11 cellular contexts compared by ENCODE assay signal in genomic region chr16:2540912-2541311, GRCh38. TPM values are rescaled to one million over a fixed set of nuclear protein-coding genes. Genes with fewer than 3 reads are reported as not detected.
DNase-seq lines count a peak whose midpoint lies in the region; ATAC-seq and TF ChIP-seq lines count a peak whose summit lies in the region.
"Not testable (repeated sequence)": the region's sequence is repeated elsewhere in the genome, so short reads cannot be mapped to it uniquely, and the experiment has no call there.
"Had no signal": no experiment of that assay in that cellular context is flagged by ENCODE, and none has a peak within 500 bp of the region (broad histone marks: within the 10 kb centered on the region; RNA-seq: fewer than 3 reads in every experiment).

No MANE protein-coding gene starts in this region.

- not testable (repeated sequence) for H4K20me1 ChIP-seq in Karpas-422 (ENCODE audit: insufficient read depth, low read depth, low read length)
- peaks cover 24% of the 10 kb centered on the region for H4K20me1 ChIP-seq in OCI-LY3 (ENCODE audit: insufficient read depth, low read length)

- H3K36me3 Mint-ChIP-seq in CD4-positive, alpha-beta T cell (ENCODE audit: low read depth), result peaks cover 32% of the 10 kb centered on the region
- peaks cover 20% of the 10 kb centered on the region for H3K36me3 Mint-ChIP-seq in activated B cell treated with CpG ODN at 0.5 μM for 24 hours (ENCODE audit: low read depth)
- peaks cover 24% of the 10 kb centered on the region for H3K36me3 Mint-ChIP-seq in activated T-helper 2 cell treated with anti-CD3 and anti-CD28 coated beads, Interferon-gamma antibody, Interleukin-2, Interleukin-4, amounts not matched to agents 10 μg/mL and 5 μg/mL and 100 μg/mL, durations not matched to agents 14 hours and 24 hours and 36 hours (ENCODE audit: low read depth)
- not testable (repeated sequence) for H3K36me3 Mint-ChIP-seq in chondrocyte (ENCODE audit: low read depth); natural killer cell

- H3K4me3 Mint-ChIP-seq in CD4-positive, alpha-beta T cell, result peak overlapping the region; percentile 63
- H3K4me3 Mint-ChIP-seq in activated B cell treated with CpG ODN at 0.5 μM for 24 hours (peak overlapping the region; percentile 64), natural killer cell (peak overlapping the region; percentile 42)
- H3K4me3 Mint-ChIP-seq in activated T-helper 2 cell treated with anti-CD3 and anti-CD28 coated beads, Interferon-gamma antibody, Interleukin-2, Interleukin-4, amounts not matched to agents 10 μg/mL and 5 μg/mL and 100 μg/mL, durations not matched to agents 14 hours and 24 hours and 36 hours (ENCODE audit: low read depth), result peak overlapping the region; percentile 7
- H3K4me3 Mint-ChIP-seq in chondrocyte (ENCODE audit: unreplicated experiment), result not testable (repeated sequence)

- peaks cover 44% of the 10 kb centered on the region for H3K4me1 Mint-ChIP-seq in CD4-positive, alpha-beta T cell (ENCODE audit: low read depth)
- peaks cover 43% of the 10 kb centered on the region for H3K4me1 Mint-ChIP-seq in activated B cell treated with CpG ODN at 0.5 μM for 24 hours
- H3K4me1 Mint-ChIP-seq in activated T-helper 2 cell treated with anti-CD3 and anti-CD28 coated beads, Interferon-gamma antibody, Interleukin-2, Interleukin-4, amounts not matched to agents 10 μg/mL and 5 μg/mL and 100 μg/mL, durations not matched to agents 14 hours and 24 hours and 36 hours (ENCODE audit: low read depth), result peaks cover 29% of the 10 kb centered on the region
- H3K4me1 Mint-ChIP-seq in chondrocyte (ENCODE audit: low read depth), result peaks cover 40% of the 10 kb centered on the region
- peaks cover 37 to 39% of the 10 kb centered on the region in 2 donors for H3K4me1 Mint-ChIP-seq in natural killer cell

- not testable (repeated sequence) for H3K9me3 Mint-ChIP-seq in CD4-positive, alpha-beta T cell; activated B cell treated with CpG ODN at 0.5 μM for 24 hours; activated T-helper 2 cell treated with anti-CD3 and anti-CD28 coated beads, Interferon-gamma antibody, Interleukin-2, Interleukin-4, amounts not matched to agents 10 μg/mL and 5 μg/mL and 100 μg/mL, durations not matched to agents 14 hours and 24 hours and 36 hours; chondrocyte (ENCODE audit: low read depth); natural killer cell

- CTCF ChIA-PET in CD4-positive, alpha-beta T cell (lab: Charles Lee), result not testable (repeated sequence)
- CTCF ChIA-PET in activated B cell treated with CpG ODN at 0.5 μM for 24 hours (lab: Charles Lee), result interaction anchor here (1.1 kb wide), 1 partner anchor 34 kb away, joined by 4 read pairs; no protein-coding TSS in a partner anchor

- not testable (repeated sequence) for H3K36me3 ChIP-seq in Karpas-422 (ENCODE audit: insufficient read depth, low read length); OCI-LY3 (replicated peaks; ENCODE audit: low read depth, low read length)

- not testable (repeated sequence) for H3K27ac ChIP-seq in CD4-positive, alpha-beta T cell (ENCODE audit: low read depth, low read length)
- H3K27ac ChIP-seq in Karpas-422 (ENCODE audit: low read length), result peak overlapping the region; percentile 80
- peak overlapping the region; percentile 49 for H3K27ac ChIP-seq in OCI-LY3 (ENCODE audit: low read length)

- H3K79me2 ChIP-seq in Karpas-422 (ENCODE audit: low read length) (peaks cover 54% of the 10 kb centered on the region), OCI-LY3 (ENCODE audit: low read length) (peaks cover 46% of the 10 kb centered on the region)

- ATAC-seq in CD4-positive, alpha-beta T cell (ENCODE audit: poor library complexity); natural killer cell: not testable (repeated sequence)
- peak; percentile 25 for ATAC-seq in activated B cell treated with CpG ODN at 0.5 μM for 24 hours (ENCODE audit: low read depth)

- POLR2A ChIA-PET in CD4-positive, alpha-beta T cell (lab: Charles Lee), result not testable (repeated sequence)
- POLR2A ChIA-PET in activated B cell treated with CpG ODN at 0.5 μM for 24 hours (lab: Charles Lee), result interaction anchor here (0.6 to 1.8 kb wide), 4 partner anchors 8 to 34 kb away, joined by 3 to 8 read pairs (median 4); no protein-coding TSS in a partner anchor

- H3K27ac Mint-ChIP-seq in CD4-positive, alpha-beta T cell, result peak overlapping the region; percentile 58
- peak overlapping the region; percentile 86 for H3K27ac Mint-ChIP-seq in activated B cell treated with CpG ODN at 0.5 μM for 24 hours
- H3K27ac Mint-ChIP-seq in activated T-helper 2 cell treated with anti-CD3 and anti-CD28 coated beads, Interferon-gamma antibody, Interleukin-2, Interleukin-4, amounts not matched to agents 10 μg/mL and 5 μg/mL and 100 μg/mL, durations not matched to agents 14 hours and 24 hours and 36 hours, result peak overlapping the region; percentile 23
- peak overlapping the region; percentile 53 for H3K27ac Mint-ChIP-seq in chondrocyte (ENCODE audit: unreplicated experiment)
- H3K27ac Mint-ChIP-seq in natural killer cell, result peak overlapping the region; percentile 76

- not testable (repeated sequence) for H2AFZ ChIP-seq in Karpas-422 (ENCODE audit: low read length); OCI-LY3 (ENCODE audit: low read depth, low read length)

- H3K27me3 Mint-ChIP-seq in CD4-positive, alpha-beta T cell; activated B cell treated with CpG ODN at 0.5 μM for 24 hours; activated T-helper 2 cell treated with anti-CD3 and anti-CD28 coated beads, Interferon-gamma antibody, Interleukin-2, Interleukin-4, amounts not matched to agents 10 μg/mL and 5 μg/mL and 100 μg/mL, durations not matched to agents 14 hours and 24 hours and 36 hours (ENCODE audit: low read depth); chondrocyte (ENCODE audit: low read depth); natural killer cell (ENCODE audit: low read depth in 2 of 2): not testable (repeated sequence)

- H3K9me2 ChIP-seq in Karpas-422 (replicated peaks; ENCODE audit: insufficient read depth, low read length), result not testable (repeated sequence)

- H3K9ac ChIP-seq in Karpas-422 (ENCODE audit: low read length), result peak overlapping the region; percentile 61
- not testable (repeated sequence) for H3K9ac ChIP-seq in OCI-LY3 (ENCODE audit: low read length)

- peaks cover 46% of the 10 kb centered on the region for H3K4me1 ChIP-seq in Karpas-422 (ENCODE audit: low read length)
- peaks cover 30% of the 10 kb centered on the region for H3K4me1 ChIP-seq in OCI-LY3 (ENCODE audit: low read length)

- intact Hi-C loops in CD4-positive, alpha-beta T cell (cut with DNase I, micrococcal nuclease); activated B cell treated with CpG ODN at 0.5 μM for 24 hours (cut with micrococcal nuclease); activated T-helper 2 cell treated with anti-CD3 and anti-CD28 coated beads, Interferon-gamma antibody, Interleukin-2, Interleukin-4, amounts not matched to agents 10 μg/mL and 5 μg/mL and 100 μg/mL, durations not matched to agents 14 hours and 24 hours and 36 hours (cut with micrococcal nuclease); natural killer cell (cut with micrococcal nuclease): not testable (repeated sequence)

- not testable (repeated sequence) for H3K9me3 ChIP-seq in CD4-positive, alpha-beta T cell (ENCODE audit: control insufficient read depth, low read length); Karpas-422 (ENCODE audit: low read length); OCI-LY3 (ENCODE audit: insufficient read depth, low read length)

- H3K4me2 ChIP-seq in Karpas-422 (ENCODE audit: low read depth, low read length, poor library complexity, severe bottlenecking) (peak overlapping the region; percentile 82), OCI-LY3 (ENCODE audit: low read length) (peak overlapping the region; percentile 58)

- TF ChIP-seq CTCF in CD4-positive, alpha-beta T cell (IDR thresholded peaks at IDR 0.05); OCI-LY3 (IDR thresholded peaks at IDR 0.05; ENCODE audit: low read depth, low read length); activated B cell treated with CpG ODN at 0.5 μM for 24 hours (IDR thresholded peaks at IDR 0.05); chondrocyte (IDR thresholded peaks at IDR 0.05); natural killer cell (IDR thresholded peaks at IDR 0.05): not testable (repeated sequence)

- H3K4me3 ChIP-seq in Karpas-422 (ENCODE audit: low read length), result peak overlapping the region; percentile 38; the same call in 1 of the 2 replicates
- H3K4me3 ChIP-seq in OCI-LY3 (ENCODE audit: low read length), result not testable (repeated sequence)

- not testable (repeated sequence) for DNase-seq in CD4-positive, alpha-beta T cell; activated T-helper 2 cell treated with anti-CD3 and anti-CD28 coated beads, Interferon-gamma antibody, Interleukin-2, Interleukin-4, amounts not matched to agents 10 μg/mL and 5 μg/mL and 100 μg/mL, durations not matched to agents 14 hours and 24 hours and 36 hours (ENCODE audit: low spot score); chondrocyte (ENCODE audit: low spot score); natural killer cell
- DNase-seq in Karpas-422 (peak; percentile 79), activated B cell treated with CpG ODN at 0.5 μM for 24 hours (peak; percentile 16)

- not testable (repeated sequence) for H3K27me3 ChIP-seq in CD4-positive, alpha-beta T cell (ENCODE audit: control insufficient read depth, insufficient read depth, low read length); Karpas-422 (ENCODE audit: low read length); OCI-LY3 (ENCODE audit: low read depth, low read length)

RNA-seq across cellular contexts. Expression of gene PDPK1, which starts 3.1 kb away (rescaled TPM):
- total RNA-seq in CD4-positive, alpha-beta T cell, result 10 to 100 TPM; 46.1 to 51.1 TPM
- 24.9 and 49.5 TPM in 2 replicates for total RNA-seq in Karpas-422 (2014; rRNA removed; shearing (Covaris generic); ENCODE audit: low replicate concordance)
- total RNA-seq in activated B cell treated with CpG ODN at 0.5 μM for 24 hours, result 42.5 and 62.0 TPM in 2 replicates
- total RNA-seq in activated T-helper 2 cell treated with anti-CD3 and anti-CD28 coated beads, Interferon-gamma antibody, Interleukin-2, Interleukin-4, amounts not matched to agents 10 μg/mL and 5 μg/mL and 100 μg/mL, durations not matched to agents 14 hours and 24 hours and 36 hours, result 45.7 and 48.5 TPM in 2 replicates
- 39.2 to 40.6 TPM (median 39.6 TPM) in 3 replicates for total RNA-seq in chondrocyte
- 10 to 100 TPM; 63.1 to 80.7 (median 73.5) TPM for total RNA-seq in natural killer cell

RNA-seq across cellular contexts. Expression of gene CEMP1, which starts 9.7 kb away (rescaled TPM):
- 1 to 10 TPM; 1.0 to 1.8 TPM for total RNA-seq in CD4-positive, alpha-beta T cell
- 0.43 TPM in 1 of 2 replicates, not detected in the other for total RNA-seq in Karpas-422 (2014; rRNA removed; shearing (Covaris generic); ENCODE audit: low replicate concordance)
- 0.16 and 0.66 TPM in 2 replicates for total RNA-seq in activated B cell treated with CpG ODN at 0.5 μM for 24 hours
- 0.25 TPM in 1 of 2 replicates, not detected in the other for total RNA-seq in activated T-helper 2 cell treated with anti-CD3 and anti-CD28 coated beads, Interferon-gamma antibody, Interleukin-2, Interleukin-4, amounts not matched to agents 10 μg/mL and 5 μg/mL and 100 μg/mL, durations not matched to agents 14 hours and 24 hours and 36 hours
- not detected in 3 replicates for total RNA-seq in chondrocyte
- under 1 TPM; 0.28 to 0.56 (median 0.45) TPM for total RNA-seq in natural killer cell
- total RNA-seq: activated CD8-positive, alpha-beta memory T cell treated with anti-CD3 and anti-CD28 coated beads for 36 hours; heart right ventricle; osteoblast; urinary bladder had no signal

RNA-seq across cellular contexts. Expression of gene AMDHD2, which starts 20.7 kb away (rescaled TPM):
- total RNA-seq in CD4-positive, alpha-beta T cell, result 100 to 1,000 TPM; 171 to 177 TPM
- 22.7 and 51.7 TPM in 2 replicates for total RNA-seq in Karpas-422 (2014; rRNA removed; shearing (Covaris generic); ENCODE audit: low replicate concordance)
- total RNA-seq in activated B cell treated with CpG ODN at 0.5 μM for 24 hours (65.5 and 90.8 TPM in 2 replicates), chondrocyte (35.4 to 37.0 TPM (median 36.3 TPM) in 3 replicates), natural killer cell (100 to 1,000 TPM; 129 to 162 (median 144) TPM)
- 29.3 and 30.1 TPM in 2 replicates for total RNA-seq in activated T-helper 2 cell treated with anti-CD3 and anti-CD28 coated beads, Interferon-gamma antibody, Interleukin-2, Interleukin-4, amounts not matched to agents 10 μg/mL and 5 μg/mL and 100 μg/mL, durations not matched to agents 14 hours and 24 hours and 36 hours

RNA-seq across cellular contexts. Expression of gene ATP6V0C, which starts 27.2 kb away (rescaled TPM):
- 100 to 1,000 TPM; 224 to 234 TPM for total RNA-seq in CD4-positive, alpha-beta T cell
- 29.4 and 30.2 TPM in 2 replicates for total RNA-seq in Karpas-422 (2014; rRNA removed; shearing (Covaris generic); ENCODE audit: low replicate concordance)
- total RNA-seq in activated B cell treated with CpG ODN at 0.5 μM for 24 hours, result 74.9 and 91.4 TPM in 2 replicates
- total RNA-seq in activated T-helper 2 cell treated with anti-CD3 and anti-CD28 coated beads, Interferon-gamma antibody, Interleukin-2, Interleukin-4, amounts not matched to agents 10 μg/mL and 5 μg/mL and 100 μg/mL, durations not matched to agents 14 hours and 24 hours and 36 hours, result 114 and 119 TPM in 2 replicates
- total RNA-seq in chondrocyte, result 168 to 200 TPM (median 197 TPM) in 3 replicates
- 100 to 1,000 TPM; 183 to 242 (median 217) TPM for total RNA-seq in natural killer cell

Comparison
In these comparisons a context has a peak if more than half of its experiments do, and no peak if none do; other contexts are left out.
1. H3K27ac Mint-ChIP-seq: peak in every context shown above with its lines; median percentile 86 in activated B cell treated with CpG ODN at 0.5 μM for 24 hours; 76 in natural killer cell; 58 in CD4-positive, alpha-beta T cell; 53 in chondrocyte; 23 in activated T-helper 2 cell treated with anti-CD3 and anti-CD28 coated beads, Interferon-gamma antibody, Interleukin-2, Interleukin-4, amounts not matched to agents 10 μg/mL and 5 μg/mL and 100 μg/mL, durations not matched to agents 14 hours and 24 hours and 36 hours.